ENCODE assay signal across 11 cellular contexts in the genomic region with DNA sequence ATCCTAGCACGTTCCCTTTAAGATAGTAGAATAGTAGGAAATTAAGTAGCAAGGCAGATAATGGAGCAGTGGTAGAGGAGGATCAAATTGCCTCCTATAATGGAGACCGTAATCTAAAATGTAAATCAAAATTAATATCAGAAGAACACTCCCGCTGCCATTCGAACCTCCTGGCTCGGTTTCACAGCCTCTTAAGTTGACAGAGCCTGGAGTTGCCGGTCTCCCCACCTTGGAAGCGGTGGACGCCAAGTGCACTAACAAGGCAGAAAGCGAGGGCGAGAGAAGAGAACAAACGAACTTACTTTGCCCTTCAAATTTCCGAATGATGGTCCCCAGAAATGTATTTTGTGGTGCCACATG. TPM values are rescaled to one million over a fixed set of nuclear protein-coding genes. Genes with fewer than 3 reads are reported as not detected.
DNase-seq lines count a peak whose midpoint lies in the region; ATAC-seq and TF ChIP-seq lines count a peak whose summit lies in the region.
"Had no signal": no experiment of that assay in that cellular context is flagged by ENCODE, and none has a peak within 500 bp of the region (broad histone marks: within the 10 kb centered on the region; RNA-seq: fewer than 3 reads in every experiment).

No MANE protein-coding gene starts in this region.

- H3K27me3 ChIP-seq in MG63 (peaks cover 5% of the 10 kb centered on the region; the same call in 1 of the 2 replicates), mesendoderm (ENCODE audit: insufficient read depth, low read length, poor library complexity) (peaks cover 2% of the 10 kb centered on the region)

- no CpG with 5 or more reads among the region's 12 CpGs for WGBS in mesendoderm (ENCODE audit: extremely low coverage, insufficient coverage, low lambda C conversion rate)

- H3K4me1 ChIP-seq in mesendoderm (ENCODE audit: control insufficient read depth, low read depth, low read length), result peaks cover 2% of the 10 kb centered on the region

- H2BK5ac ChIP-seq in mesendoderm (ENCODE audit: low read length), result no peak overlapping the region

- H3K27ac ChIP-seq in mesendoderm (ENCODE audit: low read depth, low read length), result no peak overlapping the region

- H3K79me1 ChIP-seq in mesendoderm (ENCODE audit: low read length), result no peaks in the 10 kb centered on the region

- no peak overlapping the region for H3K4me3 Mint-ChIP-seq in natural killer cell treated with Interleukin-12 subunit alpha and Interleukin-12 subunit beta and Interleukin-15 and Interleukin-18, amount 100 ng/mL, for 72 hours

- H4K8ac ChIP-seq in mesendoderm (ENCODE audit: low read depth, low read length), result no peak overlapping the region

- H3K4me3 ChIP-seq in MG63 (peak overlapping the region; percentile 18), mesendoderm (ENCODE audit: low read length) (peak overlapping the region; percentile 41)

- peaks cover 0 to 3% of the 10 kb centered on the region in 2 donors for H3K27me3 Mint-ChIP-seq in natural killer cell treated with Interleukin-12 subunit alpha and Interleukin-12 subunit beta and Interleukin-15 and Interleukin-18, amount 100 ng/mL, for 72 hours

- no peak overlapping the region for H3K18ac ChIP-seq in mesendoderm (ENCODE audit: low read length)

- H3K9me3 ChIP-seq in MG63, result no peaks in the 10 kb centered on the region

- H4K5ac ChIP-seq in mesendoderm (ENCODE audit: low read length), result no peak overlapping the region

- H3K27ac Mint-ChIP-seq in natural killer cell treated with Interleukin-12 subunit alpha and Interleukin-12 subunit beta and Interleukin-15 and Interleukin-18, amount 100 ng/mL, for 72 hours, result no peak overlapping the region

- H3K36me3 ChIP-seq in MG63 (no peaks in the 10 kb centered on the region), mesendoderm (ENCODE audit: control insufficient read depth, insufficient read depth, low read length) (no peaks in the 10 kb centered on the region)

- H3K4ac ChIP-seq in mesendoderm (ENCODE audit: low read depth, low read length), result no peak overlapping the region

- H3K4me1 Mint-ChIP-seq in natural killer cell treated with Interleukin-12 subunit alpha and Interleukin-12 subunit beta and Interleukin-15 and Interleukin-18, amount 100 ng/mL, for 72 hours (ENCODE audit: low read depth in 2 of 2), result no peaks in the 10 kb centered on the region

- peaks cover 3% of the 10 kb centered on the region for H3K9me3 Mint-ChIP-seq in natural killer cell treated with Interleukin-12 subunit alpha and Interleukin-12 subunit beta and Interleukin-15 and Interleukin-18, amount 100 ng/mL, for 72 hours

- H2BK15ac ChIP-seq in mesendoderm (replicated peaks; ENCODE audit: low read depth), result no peak overlapping the region

- H2AK5ac ChIP-seq in mesendoderm (ENCODE audit: low read length), result no peak overlapping the region

- no peak overlapping the region for H3K23ac ChIP-seq in mesendoderm (ENCODE audit: low read length)

- H3K56ac ChIP-seq in mesendoderm (ENCODE audit: low read length), result peak overlapping the region; percentile 43

- H3K9ac ChIP-seq in mesendoderm (ENCODE audit: low read length), result peak overlapping the region; percentile 29

- H2BK120ac ChIP-seq in mesendoderm (ENCODE audit: low read depth, low read length), result no peak overlapping the region

- ATAC-seq in SK-N-SH treated with all-trans-retinoic acid at 6 μM for 48 hours (peak; percentile 51), GM19351 (IDR thresholded peaks at IDR 0.05; ENCODE audit: unreplicated experiment) (no peak)
- ATAC-seq in natural killer cell treated with Interleukin-12 subunit alpha and Interleukin-12 subunit beta and Interleukin-15 and Interleukin-18, amount 100 ng/mL, for 72 hours, result no peak

- no peaks in the 10 kb centered on the region for H3K36me3 Mint-ChIP-seq in natural killer cell treated with Interleukin-12 subunit alpha and Interleukin-12 subunit beta and Interleukin-15 and Interleukin-18, amount 100 ng/mL, for 72 hours

- DNase-seq in DMS 273 treated with DMSO at 0.1 percent for 48 hours (lab: John Stamatoyannopoulos, UW), result peak; percentile 8
- peak; percentile 2 for DNase-seq in MG63
- DNase-seq in mesendoderm, result no peak
- DNase-seq in natural killer cell treated with Interleukin-12 subunit alpha and Interleukin-12 subunit beta and Interleukin-15 and Interleukin-18, amount 100 ng/mL, for 72 hours (ENCODE audit: low spot score), result no peak
- no peak for DNase-seq in GM19240 (ENCODE audit: insufficient read length, low spot score)
- no peak for DNase-seq in stimulated activated naive CD4-positive, alpha-beta T cell treated with Interleukin-2 at 50 U/mL for 16 hours (lab: John Stamatoyannopoulos, UW)
- DNase-seq: MV-4-11; stimulated activated CD8-positive, alpha-beta memory T cell treated with anti-CD3 and anti-CD28 coated beads, Interleukin-4, amount 100 ng/mL, for 48 hours had no signal

- peak overlapping the region; percentile 57 for H3K4me2 ChIP-seq in mesendoderm (ENCODE audit: low read length)

- H3K79me2 ChIP-seq in mesendoderm (ENCODE audit: control insufficient read depth, insufficient read depth, low read length), result no peaks in the 10 kb centered on the region

TF ChIP-seq in SK-N-SH treated with all-trans-retinoic acid at 6 μM for 48 hours, 23 proteins besides CTCF, POLR2A, EP300 and RAD21:
- TF ChIP-seq ZNF565 (CRISPR knock-in tag; conservative IDR thresholded peaks at IDR 0.05; ENCODE audit: low read depth) (no peak), OSR1 (CRISPR knock-in tag; IDR thresholded peaks at IDR 0.05) (no peak), CSDC2 (CRISPR knock-in tag; IDR thresholded peaks at IDR 0.05) (no peak), ARNTL (CRISPR knock-in tag; IDR thresholded peaks at IDR 0.05; ENCODE audit: borderline replicate concordance, low read depth) (no peak), TOX (CRISPR knock-in tag; IDR thresholded peaks at IDR 0.05; ENCODE audit: borderline replicate concordance) (no peak), PPARA (CRISPR knock-in tag; IDR thresholded peaks at IDR 0.05; ENCODE audit: borderline replicate concordance) (no peak), RARB (CRISPR knock-in tag; IDR thresholded peaks at IDR 0.05) (no peak), ZNF70 (CRISPR knock-in tag; IDR thresholded peaks at IDR 0.05) (no peak), ESRRG (CRISPR knock-in tag; IDR thresholded peaks at IDR 0.05) (no peak), ZC3H10 (CRISPR knock-in tag; IDR thresholded peaks at IDR 0.05) (no peak), ZFP30 (CRISPR knock-in tag; IDR thresholded peaks at IDR 0.05) (no peak)
- TF ChIP-seq, protein P1, sequence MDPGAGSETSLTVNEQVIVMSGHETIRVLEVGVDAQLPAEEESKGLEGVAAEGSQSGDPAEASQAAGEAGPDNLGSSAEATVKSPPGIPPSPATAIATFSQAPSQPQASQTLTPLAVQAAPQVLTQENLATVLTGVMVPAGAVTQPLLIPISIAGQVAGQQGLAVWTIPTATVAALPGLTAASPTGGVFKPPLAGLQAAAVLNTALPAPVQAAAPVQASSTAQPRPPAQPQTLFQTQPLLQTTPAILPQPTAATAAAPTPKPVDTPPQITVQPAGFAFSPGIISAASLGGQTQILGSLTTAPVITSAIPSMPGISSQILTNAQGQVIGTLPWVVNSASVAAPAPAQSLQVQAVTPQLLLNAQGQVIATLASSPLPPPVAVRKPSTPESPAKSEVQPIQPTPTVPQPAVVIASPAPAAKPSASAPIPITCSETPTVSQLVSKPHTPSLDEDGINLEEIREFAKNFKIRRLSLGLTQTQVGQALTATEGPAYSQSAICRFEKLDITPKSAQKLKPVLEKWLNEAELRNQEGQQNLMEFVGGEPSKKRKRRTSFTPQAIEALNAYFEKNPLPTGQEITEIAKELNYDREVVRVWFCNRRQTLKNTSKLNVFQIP (CRISPR knock-in tag; IDR thresholded peaks at IDR 0.05; ENCODE audit: borderline replicate concordance, low read depth), result no peak
- TF ChIP-seq, protein P2, sequence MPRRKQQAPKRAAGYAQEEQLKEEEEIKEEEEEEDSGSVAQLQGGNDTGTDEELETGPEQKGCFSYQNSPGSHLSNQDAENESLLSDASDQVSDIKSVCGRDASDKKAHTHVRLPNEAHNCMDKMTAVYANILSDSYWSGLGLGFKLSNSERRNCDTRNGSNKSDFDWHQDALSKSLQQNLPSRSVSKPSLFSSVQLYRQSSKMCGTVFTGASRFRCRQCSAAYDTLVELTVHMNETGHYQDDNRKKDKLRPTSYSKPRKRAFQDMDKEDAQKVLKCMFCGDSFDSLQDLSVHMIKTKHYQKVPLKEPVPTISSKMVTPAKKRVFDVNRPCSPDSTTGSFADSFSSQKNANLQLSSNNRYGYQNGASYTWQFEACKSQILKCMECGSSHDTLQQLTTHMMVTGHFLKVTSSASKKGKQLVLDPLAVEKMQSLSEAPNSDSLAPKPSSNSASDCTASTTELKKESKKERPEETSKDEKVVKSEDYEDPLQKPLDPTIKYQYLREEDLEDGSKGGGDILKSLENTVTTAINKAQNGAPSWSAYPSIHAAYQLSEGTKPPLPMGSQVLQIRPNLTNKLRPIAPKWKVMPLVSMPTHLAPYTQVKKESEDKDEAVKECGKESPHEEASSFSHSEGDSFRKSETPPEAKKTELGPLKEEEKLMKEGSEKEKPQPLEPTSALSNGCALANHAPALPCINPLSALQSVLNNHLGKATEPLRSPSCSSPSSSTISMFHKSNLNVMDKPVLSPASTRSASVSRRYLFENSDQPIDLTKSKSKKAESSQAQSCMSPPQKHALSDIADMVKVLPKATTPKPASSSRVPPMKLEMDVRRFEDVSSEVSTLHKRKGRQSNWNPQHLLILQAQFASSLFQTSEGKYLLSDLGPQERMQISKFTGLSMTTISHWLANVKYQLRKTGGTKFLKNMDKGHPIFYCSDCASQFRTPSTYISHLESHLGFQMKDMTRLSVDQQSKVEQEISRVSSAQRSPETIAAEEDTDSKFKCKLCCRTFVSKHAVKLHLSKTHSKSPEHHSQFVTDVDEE (CRISPR knock-in tag; IDR thresholded peaks at IDR 0.05), result no peak
- TF ChIP-seq, protein P3, sequence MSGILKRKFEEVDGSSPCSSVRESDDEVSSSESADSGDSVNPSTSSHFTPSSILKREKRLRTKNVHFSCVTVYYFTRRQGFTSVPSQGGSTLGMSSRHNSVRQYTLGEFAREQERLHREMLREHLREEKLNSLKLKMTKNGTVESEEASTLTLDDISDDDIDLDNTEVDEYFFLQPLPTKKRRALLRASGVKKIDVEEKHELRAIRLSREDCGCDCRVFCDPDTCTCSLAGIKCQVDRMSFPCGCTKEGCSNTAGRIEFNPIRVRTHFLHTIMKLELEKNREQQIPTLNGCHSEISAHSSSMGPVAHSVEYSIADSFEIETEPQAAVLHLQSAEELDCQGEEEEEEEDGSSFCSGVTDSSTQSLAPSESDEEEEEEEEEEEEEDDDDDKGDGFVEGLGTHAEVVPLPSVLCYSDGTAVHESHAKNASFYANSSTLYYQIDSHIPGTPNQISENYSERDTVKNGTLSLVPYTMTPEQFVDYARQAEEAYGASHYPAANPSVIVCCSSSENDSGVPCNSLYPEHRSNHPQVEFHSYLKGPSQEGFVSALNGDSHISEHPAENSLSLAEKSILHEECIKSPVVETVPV (CRISPR knock-in tag; IDR thresholded peaks at IDR 0.05), result no peak
TF ChIP-seq in SK-N-SH treated with all-trans-retinoic acid at 6 μM for 48 hours: peak in this region for 0.

RNA-seq across cellular contexts. Expression of a gene that starts 0.4 kb away (rescaled TPM):
- not detected in 2 replicates for total RNA-seq in MG63 (2014; rRNA removed; shearing (Covaris generic); ENCODE audit: low replicate concordance)
- 0.31 TPM for polyA plus RNA-seq in mesendoderm (2013, experiment 1 of 2)
- 0.24 TPM for polyA plus RNA-seq in mesendoderm (2013, experiment 2 of 2)
- total RNA-seq in natural killer cell treated with Interleukin-12 subunit alpha and Interleukin-12 subunit beta and Interleukin-15 and Interleukin-18, amount 100 ng/mL, for 72 hours, result not detected
- total RNA-seq: epithelial cell of proximal tubule had no signal

Comparison
In these comparisons a context has a peak if more than half of its experiments do, and no peak if none do; other contexts are left out.
1. DNase-seq: peak in DMS 273 treated with DMSO at 0.1 percent for 48 hours (single experiment) and MG63 (single experiment); none in mesendoderm (single experiment), natural killer cell treated with Interleukin-12 subunit alpha and Interleukin-12 subunit beta and Interleukin-15 and Interleukin-18, amount 100 ng/mL, for 72 hours (single experiment), GM19240 (single experiment) and stimulated activated naive CD4-positive, alpha-beta T cell treated with Interleukin-2 at 50 U/mL for 16 hours (single experiment).